ENCODE assay signal across 17 cellular contexts in genomic region chr19:14061751-14062557, GRCh38. TPM values are rescaled to one million over a fixed set of nuclear protein-coding genes. Genes with fewer than 3 reads are reported as not detected.
A peak's percentile ranks its signal among the peaks of the same experiment; 100 is the strongest.
DNase-seq lines count a peak whose midpoint lies in the region; ATAC-seq and TF ChIP-seq lines count a peak whose summit lies in the region.
"Had no signal": no experiment of that assay in that cellular context is flagged by ENCODE, and none has a peak within 500 bp of the region (broad histone marks: within the 10 kb centered on the region; RNA-seq: fewer than 3 reads in every experiment).

PALM3 (minus strand) TSS chr19:14062076; CDS start chr19:14061980, 96 bp downstream.

- peak within 1 kb of the TSS; percentile 68 to 87 (median 86) for H3K27ac ChIP-seq in thyroid gland
- H3K27ac ChIP-seq: tibial artery had no signal

- WGBS in thyroid gland, 2 donors = 37% methylated on average over 12 to 18 of the region's 19 CpGs

- intact Hi-C loops in mucosa of descending colon (cut with DNase I, micrococcal nuclease) = no loop called here
- intact Hi-C loops in thyroid gland (cut with DNase I) = no loop called here
- intact Hi-C loops in posterior cingulate gyrus (cut with DNase I) = no loop called here

- peaks cover 11% of the 10 kb centered on the region for H3K4me1 ChIP-seq in mucosa of descending colon (ENCODE audit: low read depth)
- H3K4me1 ChIP-seq in thyroid gland = peaks cover 16 to 45% of the 10 kb centered on the region in 2 donors

- H3K4me3 ChIP-seq in H7 (ENCODE audit: insufficient read depth, low read depth, low read length) (no peak within 1 kb of the TSS), epithelial cell of esophagus (ENCODE audit: low read length) (no peak within 1 kb of the TSS), mucosa of descending colon (no peak within 1 kb of the TSS), thyroid gland (replicated peaks in 1 of 3) (peak within 1 kb of the TSS in 2 of 3 donors; percentile 34 to 40)
- H3K4me3 ChIP-seq: tibial artery had no signal

- DNase-seq in H7 (peak; percentile 38), epithelial cell of esophagus (ENCODE audit: low read depth) (peak; percentile 22), mucosa of descending colon (peak in 1 of 3 donors; percentile 57), thyroid gland (peak; percentile 95 to 96), NCI-H2029 treated with DMSO at 0.1 percent for 48 hours (lab: John Stamatoyannopoulos, UW) (no peak), posterior cingulate gyrus (no peak), GM19238 (ENCODE audit: insufficient read length, low spot score) (no peak), NCI-H2029 (lab: John Stamatoyannopoulos, UW) (no peak)
- DNase-seq: activated CD4-positive, CD25-positive, alpha-beta regulatory T cell; effector memory CD8-positive, alpha-beta T cell; NCI-H146; NCI-H446; SHP77; stimulated activated CD4-positive, alpha-beta T cell treated with anti-CD3 and anti-CD28 coated beads, Interleukin-4, amount 100 ng/mL, for 4 hours; T-helper 17 cell; tibial artery had no signal

- no peak for TF ChIP-seq POLR2A in thyroid gland (IDR thresholded peaks at IDR 0.05)

- H3K36me3 ChIP-seq in H7 (replicated peaks; ENCODE audit: control insufficient read depth, insufficient read depth, low read length) (no peaks in the 10 kb centered on the region), mucosa of descending colon (ENCODE audit: low read depth) (no peaks in the 10 kb centered on the region), thyroid gland (no peaks in the 10 kb centered on the region)
- H3K36me3 ChIP-seq: tibial artery had no signal

- no peak for TF ChIP-seq CTCF in epithelial cell of esophagus (IDR thresholded peaks at IDR 0.05; ENCODE audit: insufficient read depth, low read depth, low read length, missing control alignments)
- TF ChIP-seq CTCF in mucosa of descending colon (IDR thresholded peaks at IDR 0.05) = no peak
- TF ChIP-seq CTCF in thyroid gland (IDR thresholded peaks at IDR 0.05) = peak in 4 of 6 experiments; percentile 19 to 38 (median 28)

- peak; percentile 47 for ATAC-seq in mucosa of descending colon
- ATAC-seq: effector memory CD8-positive, alpha-beta T cell; T-helper 17 cell had no signal

- no peaks in the 10 kb centered on the region for H3K9me3 ChIP-seq in mucosa of descending colon
- no peaks in the 10 kb centered on the region for H3K9me3 ChIP-seq in thyroid gland
- H3K9me3 ChIP-seq: tibial artery had no signal

- H3K27me3 ChIP-seq in H7 (ENCODE audit: control insufficient read depth, insufficient read depth, low read length) = peaks cover 22% of the 10 kb centered on the region
- no peaks in the 10 kb centered on the region for H3K27me3 ChIP-seq in thyroid gland

RNA-seq across cellular contexts. Expression of gene PALM3, which starts in this region (rescaled TPM):
- 8.1 and 9.4 TPM in 2 replicates for total RNA-seq in H7 (2014; rRNA removed; shearing (Covaris generic))
- total RNA-seq in mucosa of descending colon = 1 to 10 TPM in 2 of 3 donors, under 1 TPM in 1; 0.82 to 1.2 (median 1.0) TPM
- total RNA-seq in thyroid gland = 1 to 10 TPM; 4.8 to 9.6 (median 6.8) TPM
- total RNA-seq: skeletal muscle tissue, T-helper 17 cell had no signal

Comparison
In these comparisons a context has a peak if more than half of its experiments do, and no peak if none do; other contexts are left out.
1. DNase-seq: peak in H7 (single experiment), epithelial cell of esophagus (single experiment) and thyroid gland (2 of 2); none in NCI-H2029 treated with DMSO at 0.1 percent for 48 hours (single experiment), posterior cingulate gyrus (0 of 10), GM19238 (single experiment) and NCI-H2029 (single experiment).
2. H3K4me3 ChIP-seq: peak in thyroid gland (2 of 3); none in H7 (single experiment), epithelial cell of esophagus (single experiment) and mucosa of descending colon (single experiment).
3. CTCF ChIP-seq: peak in thyroid gland (4 of 6); none in epithelial cell of esophagus (single experiment) and mucosa of descending colon (single experiment).